In genomic region chr9:130499804-130500263, GRCh38 we compare ENCODE assay signal across 9 cellular contexts. TPM values are rescaled to one million over a fixed set of nuclear protein-coding genes. Genes with fewer than 3 reads are reported as not detected.
DNase-seq lines count a peak whose midpoint lies in the region; ATAC-seq and TF ChIP-seq lines count a peak whose summit lies in the region.
"Had no signal": no experiment of that assay in that cellular context is flagged by ENCODE, and none has a peak within 500 bp of the region (broad histone marks: within the 10 kb centered on the region; RNA-seq: fewer than 3 reads in every experiment).

No MANE protein-coding gene starts in this region.

- H3K4me1 ChIP-seq in HEK293 (ENCODE audit: control insufficient read depth, insufficient read depth, low read length), result peaks cover 4% of the 10 kb centered on the region; the same call in 1 of the 2 replicates
- peaks cover 11% of the 10 kb centered on the region for H3K4me1 ChIP-seq in body of pancreas
- peaks cover 0 to 52% (median 16%) of the 10 kb centered on the region in 4 donors for H3K4me1 ChIP-seq in right lobe of liver

- CTCF ChIA-PET in HEK293 (lab: Yijun Ruan, JAX), result interaction anchor here (0.5 to 1.5 kb wide), 4 partner anchors 39 to 472 kb away, joined by 3 to 6 read pairs (median 4); no protein-coding TSS in a partner anchor

- intact Hi-C loops in body of pancreas (cut with DNase I), result no loop called here
- intact Hi-C loops in right lobe of liver (cut with DNase I), result no loop called here

- no peak for TF ChIP-seq CTCF in HEK293 (tag by site-specific recombination; IDR thresholded peaks at IDR 0.05)
- TF ChIP-seq CTCF in body of pancreas (IDR thresholded peaks at IDR 0.05), result no peak
- TF ChIP-seq CTCF in right lobe of liver (IDR thresholded peaks at IDR 0.05), result no peak

- no peaks in the 10 kb centered on the region for H3K9me3 ChIP-seq in HEK293 (ENCODE audit: control insufficient read depth, insufficient read depth, low read depth, low read length)
- no peaks in the 10 kb centered on the region for H3K9me3 ChIP-seq in body of pancreas
- no peaks in the 10 kb centered on the region for H3K9me3 ChIP-seq in right lobe of liver

- peak; percentile 89 for ATAC-seq in body of pancreas
- peak; percentile 61 to 84 (median 81) for ATAC-seq in right lobe of liver
- no peak for ATAC-seq in GM19351 (IDR thresholded peaks at IDR 0.05; ENCODE audit: unreplicated experiment)
- ATAC-seq: activated CD8-positive, alpha-beta memory T cell treated with anti-CD3 and anti-CD28 coated beads, Interleukin-2, amount 10 ng/mL, durations not matched to agents 7 days and 5 days had no signal

- POLR2A ChIA-PET in HEK293 (lab: Yijun Ruan, JAX), result interaction anchor here (1.3 kb wide), 1 partner anchor 39 kb away, joined by 3 read pairs; no protein-coding TSS in a partner anchor

- DNase-seq in SIG-M5 treated with dmso at 0.1 percent for 504 hours (lab: John Stamatoyannopoulos, UW; ENCODE audit: unreplicated experiment), result peak; percentile 27
- no peak for DNase-seq in SIG-M5 (lab: John Stamatoyannopoulos, UW)
- DNase-seq in body of pancreas, result peak; percentile 51 to 86 (median 72)
- DNase-seq in right lobe of liver, result peak; percentile 80 to 87 (median 81)
- no peak for DNase-seq in NCI-H146 treated with DMSO at 0.1 percent for 48 hours (lab: John Stamatoyannopoulos, UW; ENCODE audit: unreplicated experiment)
- DNase-seq in AG08396 (ENCODE audit: low spot score), result no peak
- DNase-seq: activated CD8-positive, alpha-beta memory T cell treated with anti-CD3 and anti-CD28 coated beads, Interleukin-2, amount 10 ng/mL, durations not matched to agents 7 days and 5 days had no signal

- H3K27me3 ChIP-seq in body of pancreas (no peaks in the 10 kb centered on the region), right lobe of liver (no peaks in the 10 kb centered on the region)

- TF ChIP-seq POLR2A in body of pancreas (IDR thresholded peaks at IDR 0.05) (no peak), right lobe of liver (IDR thresholded peaks at IDR 0.05) (peak; percentile 69)

- H3K4me3 ChIP-seq in HEK293 (ENCODE audit: low read depth, low read length), result no peak overlapping the region
- H3K4me3 ChIP-seq in body of pancreas, result no peak overlapping the region
- H3K4me3 ChIP-seq in right lobe of liver, result peak overlapping the region in 1 of 3 donors; percentile 14

- 39 to 54% methylated on average over 3 to 7 of the region's 7 CpGs for WGBS in body of pancreas, 2 donors
- 20% methylated on average over 2 of the region's 7 CpGs for WGBS in right lobe of liver (ENCODE audit: insufficient coverage, low coverage, low lambda C conversion rate, missing lambda C conversion rate)

- peaks cover 0 to 16% of the 10 kb centered on the region in 2 experiments; a peak in 1 of 3 replicates for H3K36me3 ChIP-seq in HEK293 (ENCODE audit: control insufficient read depth in 2 of 2, insufficient read depth in 1 of 2, low read length in 2 of 2)
- peaks cover 0 to 2% of the 10 kb centered on the region in 2 donors for H3K36me3 ChIP-seq in body of pancreas (replicated peaks in 1 of 2; ENCODE audit: insufficient read depth in 1 of 2, low read depth in 2 of 2)
- peaks cover 0 to 34% (median 5%) of the 10 kb centered on the region in 4 donors for H3K36me3 ChIP-seq in right lobe of liver

- H3K27ac ChIP-seq in HEK293 (ENCODE audit: extremely low read depth, low read depth, low read length), result no peak overlapping the region
- peak overlapping the region; percentile 12 to 66 (median 55) for H3K27ac ChIP-seq in body of pancreas
- H3K27ac ChIP-seq in right lobe of liver, result peak overlapping the region; percentile 86 to 94 (median 92)

TF ChIP-seq in HEK293, 187 proteins besides CTCF, POLR2A, EP300 and RAD21:
- TF ChIP-seq ZNF747 (tag by site-specific recombination; IDR thresholded peaks at IDR 0.05) (no peak), ZNF530 (tag by site-specific recombination; IDR thresholded peaks at IDR 0.05; ENCODE audit: low read depth) (no peak), SALL2 (tag by site-specific recombination; IDR thresholded peaks at IDR 0.05; ENCODE audit: borderline replicate concordance) (no peak), SP3 (tag by site-specific recombination; IDR thresholded peaks at IDR 0.05) (0 out of 2 replicates have a peak, but pooled peaks have one; percentile 5), ZNF114 (tag by site-specific recombination; IDR thresholded peaks at IDR 0.05) (no peak), PRDM1 (tag by site-specific recombination; IDR thresholded peaks at IDR 0.05) (peak; percentile 89), KLF10 (tag by site-specific recombination; IDR thresholded peaks at IDR 0.05) (no peak), SP7 (tag by site-specific recombination; IDR thresholded peaks at IDR 0.05) (peak; percentile 12; the same call in 1 of the 2 replicates), ZNF266 (tag by site-specific recombination; IDR thresholded peaks at IDR 0.05; ENCODE audit: low read depth) (no peak), SETDB1 (IDR thresholded peaks at IDR 0.05; ENCODE audit: insufficient read length, low read length) (no peak), ZNF624 (tag by site-specific recombination; IDR thresholded peaks at IDR 0.05) (no peak), ZNF335 (tag by site-specific recombination; conservative IDR thresholded peaks at IDR 0.05) (peak; percentile 33)
- TF ChIP-seq, protein P1, sequence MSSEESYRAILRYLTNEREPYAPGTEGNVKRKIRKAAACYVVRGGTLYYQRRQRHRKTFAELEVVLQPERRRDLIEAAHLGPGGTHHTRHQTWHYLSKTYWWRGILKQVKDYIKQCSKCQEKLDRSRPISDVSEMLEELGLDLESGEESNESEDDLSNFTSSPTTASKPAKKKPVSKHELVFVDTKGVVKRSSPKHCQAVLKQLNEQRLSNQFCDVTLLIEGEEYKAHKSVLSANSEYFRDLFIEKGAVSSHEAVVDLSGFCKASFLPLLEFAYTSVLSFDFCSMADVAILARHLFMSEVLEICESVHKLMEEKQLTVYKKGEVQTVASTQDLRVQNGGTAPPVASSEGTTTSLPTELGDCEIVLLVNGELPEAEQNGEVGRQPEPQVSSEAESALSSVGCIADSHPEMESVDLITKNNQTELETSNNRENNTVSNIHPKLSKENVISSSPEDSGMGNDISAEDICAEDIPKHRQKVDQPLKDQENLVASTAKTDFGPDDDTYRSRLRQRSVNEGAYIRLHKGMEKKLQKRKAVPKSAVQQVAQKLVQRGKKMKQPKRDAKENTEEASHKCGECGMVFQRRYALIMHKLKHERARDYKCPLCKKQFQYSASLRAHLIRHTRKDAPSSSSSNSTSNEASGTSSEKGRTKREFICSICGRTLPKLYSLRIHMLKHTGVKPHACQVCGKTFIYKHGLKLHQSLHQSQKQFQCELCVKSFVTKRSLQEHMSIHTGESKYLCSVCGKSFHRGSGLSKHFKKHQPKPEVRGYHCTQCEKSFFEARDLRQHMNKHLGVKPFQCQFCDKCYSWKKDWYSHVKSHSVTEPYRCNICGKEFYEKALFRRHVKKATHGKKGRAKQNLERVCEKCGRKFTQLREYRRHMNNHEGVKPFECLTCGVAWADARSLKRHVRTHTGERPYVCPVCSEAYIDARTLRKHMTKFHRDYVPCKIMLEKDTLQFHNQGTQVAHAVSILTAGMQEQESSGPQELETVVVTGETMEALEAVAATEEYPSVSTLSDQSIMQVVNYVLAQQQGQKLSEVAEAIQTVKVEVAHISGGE (tag by site-specific recombination; conservative IDR thresholded peaks at IDR 0.05; ENCODE audit: low read depth), result no peak

RNA-seq across cellular contexts. Expression of gene ASS1, which starts 55.1 kb away (rescaled TPM):
- total RNA-seq in body of pancreas (100 to 1,000 TPM in 1 of 2 donors, 10 to 100 TPM in 1; 31.6 to 120 TPM), right lobe of liver (1,000 to 10,000 TPM in 3 of 6 experiments, 100 to 1,000 TPM in 3; 437 to 1,278 (median 1,014) TPM)

Comparison
In these comparisons a context has a peak if more than half of its experiments do, and no peak if none do; other contexts are left out.
1. DNase-seq: peak in SIG-M5 treated with dmso at 0.1 percent for 504 hours (single experiment), body of pancreas (4 of 4) and right lobe of liver (3 of 3); none in SIG-M5 (single experiment), NCI-H146 treated with DMSO at 0.1 percent for 48 hours (single experiment) and AG08396 (single experiment).